Comparison of ENCODE assay signal across 12 cellular contexts in genomic region chr16:23847938-23848337, GRCh38. TPM values are rescaled to one million over a fixed set of nuclear protein-coding genes. Genes with fewer than 3 reads are reported as not detected.
DNase-seq lines count a peak whose midpoint lies in the region; ATAC-seq and TF ChIP-seq lines count a peak whose summit lies in the region.
"Had no signal": no experiment of that assay in that cellular context is flagged by ENCODE, and none has a peak within 500 bp of the region (broad histone marks: within the 10 kb centered on the region; RNA-seq: fewer than 3 reads in every experiment).

No MANE protein-coding gene starts in this region.

- peak overlapping the region; percentile 46 for H3K4me3 Mint-ChIP-seq in activated CD8-positive, alpha-beta memory T cell treated with anti-CD3 and anti-CD28 coated beads, Interleukin-2, amount 10 ng/mL, durations not matched to agents 7 days and 5 days
- H3K4me3 Mint-ChIP-seq in memory B cell, result peak overlapping the region; percentile 34

- no peaks in the 10 kb centered on the region for H3K36me3 ChIP-seq in stomach

- H3K27ac ChIP-seq in stomach, result no peak overlapping the region
- H3K27ac ChIP-seq: parathyroid adenoma had no signal

- no peak overlapping the region for H3K4me3 ChIP-seq in stomach

- TF ChIP-seq POLR2A in stomach (IDR thresholded peaks at IDR 0.05), result no peak

- H3K4me1 Mint-ChIP-seq in activated CD8-positive, alpha-beta memory T cell treated with anti-CD3 and anti-CD28 coated beads, Interleukin-2, amount 10 ng/mL, durations not matched to agents 7 days and 5 days, result peaks cover 83% of the 10 kb centered on the region
- peaks cover 61% of the 10 kb centered on the region for H3K4me1 Mint-ChIP-seq in memory B cell

- H3K27me3 ChIP-seq in stomach, result no peaks in the 10 kb centered on the region

- no peak for TF ChIP-seq CTCF in stomach (IDR thresholded peaks at IDR 0.05)

- H3K36me3 Mint-ChIP-seq in activated CD8-positive, alpha-beta memory T cell treated with anti-CD3 and anti-CD28 coated beads, Interleukin-2, amount 10 ng/mL, durations not matched to agents 7 days and 5 days, result peaks cover 60% of the 10 kb centered on the region
- H3K36me3 Mint-ChIP-seq in memory B cell, result peaks cover 39% of the 10 kb centered on the region

- DNase-seq in Right ventricle myocardium inferior (ENCODE audit: missing footprints) (peak; percentile 20), left ventricle myocardium superior (no peak), memory B cell (ENCODE audit: low spot score in 2 of 2) (peak in 1 of 2 donors; percentile 26), stomach (no peak), cortex of kidney (lab: John Stamatoyannopoulos, UW) (no peak), NCI-H2107 (lab: John Stamatoyannopoulos, UW) (no peak)
- peak; percentile 83 for DNase-seq in activated CD8-positive, alpha-beta memory T cell treated with anti-CD3 and anti-CD28 coated beads, Interleukin-2, amount 10 ng/mL, durations not matched to agents 7 days and 5 days
- DNase-seq: kidney glomerular epithelial cell had no signal

- H3K4me1 ChIP-seq in stomach, result peaks cover 0 to 17% (median 4%) of the 10 kb centered on the region in 4 donors
- H3K4me1 ChIP-seq: parathyroid adenoma had no signal

- TF ChIP-seq EP300 in stomach (IDR thresholded peaks at IDR 0.05), result no peak

- CTCF ChIA-PET in activated CD8-positive, alpha-beta memory T cell treated with anti-CD3 and anti-CD28 coated beads, Interleukin-2, amount 10 ng/mL, durations not matched to agents 7 days and 5 days (lab: Charles Lee), result interaction anchor here (1.5 kb wide), 1 partner anchor 47 kb away, joined by 3 read pairs; no protein-coding TSS in a partner anchor

- intact Hi-C loops in Right ventricle myocardium inferior (cut with DNase I) (no loop called here), left ventricle myocardium superior (cut with micrococcal nuclease) (no loop called here), stomach (cut with DNase I; ENCODE audit: low total_unique reads) (no loop called here)

- H3K9me3 ChIP-seq in stomach, result peaks cover 0 to 6% (median 0%) of the 10 kb centered on the region in 4 donors

- H3K27me3 Mint-ChIP-seq in activated CD8-positive, alpha-beta memory T cell treated with anti-CD3 and anti-CD28 coated beads, Interleukin-2, amount 10 ng/mL, durations not matched to agents 7 days and 5 days, result no peaks in the 10 kb centered on the region
- H3K27me3 Mint-ChIP-seq in memory B cell, result no peaks in the 10 kb centered on the region

- 60 to 73% (median 70%) methylated on average over 4 of the region's 4 CpGs for whole genome bisulfite sequencing in stomach, 5 donors

- peak overlapping the region; percentile 78 for H3K27ac Mint-ChIP-seq in activated CD8-positive, alpha-beta memory T cell treated with anti-CD3 and anti-CD28 coated beads, Interleukin-2, amount 10 ng/mL, durations not matched to agents 7 days and 5 days
- peak overlapping the region; percentile 93 for H3K27ac Mint-ChIP-seq in memory B cell

- ATAC-seq in Right ventricle myocardium inferior, result no peak
- no peak for ATAC-seq in left ventricle myocardium superior
- peak; percentile 95 for ATAC-seq in activated CD8-positive, alpha-beta memory T cell treated with anti-CD3 and anti-CD28 coated beads, Interleukin-2, amount 10 ng/mL, durations not matched to agents 7 days and 5 days
- peak; percentile 84 for ATAC-seq in memory B cell (ENCODE audit: low read depth)
- no peak for ATAC-seq in HG03095 (IDR thresholded peaks at IDR 0.05; ENCODE audit: unreplicated experiment)

- H3K9me3 Mint-ChIP-seq in activated CD8-positive, alpha-beta memory T cell treated with anti-CD3 and anti-CD28 coated beads, Interleukin-2, amount 10 ng/mL, durations not matched to agents 7 days and 5 days (ENCODE audit: low read depth), result peaks cover 6% of the 10 kb centered on the region
- H3K9me3 Mint-ChIP-seq in memory B cell, result no peaks in the 10 kb centered on the region

RNA-seq across cellular contexts. Expression of gene PRKCB, which starts 12.2 kb away (rescaled TPM):
- total RNA-seq in Right ventricle myocardium inferior, result 2.2 TPM
- total RNA-seq in left ventricle myocardium superior, result 2.5 TPM
- 100 to 1,000 TPM in 1 of 2 experiments, 10 to 100 TPM in 1; 98.5 to 125 TPM for total RNA-seq in activated CD8-positive, alpha-beta memory T cell treated with anti-CD3 and anti-CD28 coated beads, Interleukin-2, amount 10 ng/mL, durations not matched to agents 7 days and 5 days
- total RNA-seq in stomach, result 10 to 100 TPM; 10.6 to 49.6 (median 19.7) TPM
- polyA plus RNA-seq in stomach, result 1 to 10 TPM; 1.1 to 2.0 (median 1.2) TPM
- total RNA-seq: fibroblast of lung had no signal
- polyA plus RNA-seq: AG04450 had no signal

Comparison
In these comparisons a context has a peak if more than half of its experiments do, and no peak if none do; other contexts are left out.
1. DNase-seq: peak in Right ventricle myocardium inferior (single experiment) and activated CD8-positive, alpha-beta memory T cell treated with anti-CD3 and anti-CD28 coated beads, Interleukin-2, amount 10 ng/mL, durations not matched to agents 7 days and 5 days (single experiment); none in left ventricle myocardium superior (single experiment), stomach (single experiment), cortex of kidney (single experiment) and NCI-H2107 (single experiment).
2. ATAC-seq: peak in activated CD8-positive, alpha-beta memory T cell treated with anti-CD3 and anti-CD28 coated beads, Interleukin-2, amount 10 ng/mL, durations not matched to agents 7 days and 5 days (single experiment) and memory B cell (single experiment); none in Right ventricle myocardium inferior (single experiment), left ventricle myocardium superior (single experiment) and HG03095 (single experiment).